ENCODE assay signal across 22 cellular contexts in the genomic region with DNA sequence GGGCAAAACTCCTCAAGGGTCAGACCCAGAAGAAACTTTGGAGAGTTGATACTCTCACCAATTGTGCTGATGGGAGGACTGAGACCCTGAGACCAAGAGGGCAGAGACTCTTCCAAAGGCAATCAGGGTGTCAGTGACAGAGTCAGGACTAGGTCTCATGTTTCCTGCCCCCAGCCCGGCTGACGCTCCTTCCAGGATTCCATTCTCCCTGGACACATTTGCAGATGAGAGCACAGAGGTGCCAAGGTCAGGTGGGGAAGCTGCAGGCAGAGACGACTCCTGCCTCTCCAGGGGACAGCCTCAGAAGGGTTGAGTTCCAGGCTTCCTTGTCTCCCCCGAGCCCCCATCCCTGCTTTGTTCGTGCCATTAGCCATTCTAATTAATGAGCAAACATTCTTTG.
DNase-seq lines count a peak whose midpoint lies in the region; ATAC-seq, FAIRE-seq and TF ChIP-seq lines count a peak whose summit lies in the region.
"Had no signal": no experiment of that assay in that cellular context is flagged by ENCODE, and none has a peak within 500 bp of the region (broad histone marks: within the 10 kb centered on the region; RNA-seq: fewer than 3 reads in every experiment).

No MANE protein-coding gene starts in this region.

- FAIRE-seq in GM19239 (lab: Jason Lieb, UNC), result no peak
- FAIRE-seq: A204.1, D721Med, G401.6, GM12891, H54, HTR-8/SVneo had no signal

- H3K9me3 Mint-ChIP-seq in endodermal cell (no peaks in the 10 kb centered on the region), neural crest cell (no peaks in the 10 kb centered on the region)
- H3K9me3 Mint-ChIP-seq: CD4-positive, CD25-positive, alpha-beta regulatory T cell; HFFc6; IgD-negative memory B cell had no signal

- 79 to 85% methylated on average over 5 of the region's 5 CpGs for WGBS in endodermal cell (ENCODE audit: insufficient coverage in 1 of 2, insufficient read length in 1 of 2), 2 experiments
- 25 to 26% methylated on average over 5 of the region's 5 CpGs for WGBS in body of pancreas, 2 donors

- H3K27ac Mint-ChIP-seq in endodermal cell, result no peak overlapping the region
- peak overlapping the region; percentile 87 for H3K27ac Mint-ChIP-seq in neural crest cell (ENCODE audit: unreplicated experiment)
- H3K27ac Mint-ChIP-seq: CD4-positive, CD25-positive, alpha-beta regulatory T cell; HFFc6; IgD-negative memory B cell had no signal

- H3K27ac ChIP-seq in RWPE2 (ENCODE audit: poor library complexity, severe bottlenecking) (peak overlapping the region; percentile 26), endodermal cell (ENCODE audit: low read depth, low read length) (no peak overlapping the region), body of pancreas (no peak overlapping the region), lower lobe of right lung (no peak overlapping the region)
- H3K27ac ChIP-seq: GM23248 had no signal

- no peak for DNase-seq in RWPE2 (ENCODE audit: low spot score)
- peak; percentile 44 for DNase-seq in endodermal cell
- DNase-seq in neural crest cell (ENCODE audit: low read depth, low spot score), result no peak
- DNase-seq in body of pancreas, result no peak
- no peak for DNase-seq in lower lobe of right lung
- no peak for DNase-seq in stimulated activated CD8-positive, alpha-beta memory T cell treated with anti-CD3 and anti-CD28 coated beads, Interleukin-4, amount 100 ng/mL, for 48 hours
- DNase-seq in GM19239 (ENCODE audit: insufficient read length, low spot score), result no peak
- DNase-seq: ACHN; BE2C; C1 segment of cervical spinal cord; Caco-2; CD4-positive, CD25-positive, alpha-beta regulatory T cell; GM23248; HFFc6 had no signal

- H3K27me3 Mint-ChIP-seq in endodermal cell (ENCODE audit: insufficient read depth) (peaks cover 17% of the 10 kb centered on the region), neural crest cell (ENCODE audit: low read depth) (no peaks in the 10 kb centered on the region)

- intact Hi-C loops in body of pancreas (cut with DNase I), result no loop called here
- intact Hi-C loops in lower lobe of right lung (cut with DNase I), result no loop called here

- H3K27me3 ChIP-seq in RWPE2 (ENCODE audit: insufficient read depth, poor library complexity, severe bottlenecking) (no peaks in the 10 kb centered on the region), endodermal cell (ENCODE audit: control insufficient read depth, insufficient read depth, low read length, poor library complexity, severe bottlenecking) (no peaks in the 10 kb centered on the region), body of pancreas (no peaks in the 10 kb centered on the region), lower lobe of right lung (ENCODE audit: low read depth) (peaks cover 3% of the 10 kb centered on the region)
- H3K27me3 ChIP-seq: BE2C had no signal

- TF ChIP-seq POLR2A in body of pancreas (IDR thresholded peaks at IDR 0.05), result no peak

- H3K4me1 Mint-ChIP-seq in endodermal cell (peaks cover 31% of the 10 kb centered on the region), neural crest cell (peaks cover 12% of the 10 kb centered on the region)
- H3K4me1 Mint-ChIP-seq: CD4-positive, CD25-positive, alpha-beta regulatory T cell; IgD-negative memory B cell had no signal

- H3K9me3 ChIP-seq in RWPE2 (ENCODE audit: severe bottlenecking), result no peaks in the 10 kb centered on the region
- H3K9me3 ChIP-seq in endodermal cell (ENCODE audit: control insufficient read depth, low read length), result no peaks in the 10 kb centered on the region
- H3K9me3 ChIP-seq in body of pancreas, result no peaks in the 10 kb centered on the region
- H3K9me3 ChIP-seq in lower lobe of right lung, result no peaks in the 10 kb centered on the region
- H3K9me3 ChIP-seq: BE2C, Caco-2 had no signal

- TF ChIP-seq CTCF in RWPE2 (IDR thresholded peaks at IDR 0.05; ENCODE audit: poor library complexity, severe bottlenecking) (no peak), endodermal cell (conservative IDR thresholded peaks at IDR 0.05) (no peak), neural crest cell (conservative IDR thresholded peaks at IDR 0.05) (no peak), body of pancreas (IDR thresholded peaks at IDR 0.05) (no peak), lower lobe of right lung (IDR thresholded peaks at IDR 0.05) (no peak)

- ATAC-seq in RWPE2 (ENCODE audit: low read depth) (no peak), body of pancreas (no peak), lower lobe of right lung (no peak)
- ATAC-seq: HCT116 had no signal

- H3K36me3 Mint-ChIP-seq in endodermal cell (ENCODE audit: low read depth) (no peaks in the 10 kb centered on the region), neural crest cell (ENCODE audit: low read depth) (no peaks in the 10 kb centered on the region)
- H3K36me3 Mint-ChIP-seq: CD4-positive, CD25-positive, alpha-beta regulatory T cell; IgD-negative memory B cell had no signal

- H3K36me3 ChIP-seq in RWPE2 (ENCODE audit: low read depth) (no peaks in the 10 kb centered on the region), endodermal cell (ENCODE audit: control insufficient read depth, insufficient read depth, low read length) (no peaks in the 10 kb centered on the region), body of pancreas (replicated peaks in 1 of 2; ENCODE audit: insufficient read depth in 1 of 2, low read depth in 2 of 2) (no peaks in the 10 kb centered on the region), lower lobe of right lung (no peaks in the 10 kb centered on the region)
- H3K36me3 ChIP-seq: BE2C had no signal

- H3K4me3 ChIP-seq in RWPE2 (ENCODE audit: severe bottlenecking) (no peak overlapping the region), endodermal cell (ENCODE audit: low read length) (no peak overlapping the region), body of pancreas (no peak overlapping the region), lower lobe of right lung (no peak overlapping the region)
- H3K4me3 ChIP-seq: GM23248 had no signal

- peaks cover 34% of the 10 kb centered on the region for H3K4me1 ChIP-seq in RWPE2 (ENCODE audit: insufficient read depth, poor library complexity, severe bottlenecking)
- H3K4me1 ChIP-seq in endodermal cell (ENCODE audit: control insufficient read depth, insufficient read depth, low read length), result peaks cover 9% of the 10 kb centered on the region
- H3K4me1 ChIP-seq in body of pancreas, result no peaks in the 10 kb centered on the region
- no peaks in the 10 kb centered on the region for H3K4me1 ChIP-seq in lower lobe of right lung
- H3K4me1 ChIP-seq: BE2C, Caco-2 had no signal

- H3K9ac ChIP-seq in endodermal cell (ENCODE audit: extremely low read depth, low read length, poor library complexity, severe bottlenecking), result no peak overlapping the region
- H3K9ac ChIP-seq: GM23248 had no signal

- no peak overlapping the region for H3K4me3 Mint-ChIP-seq in endodermal cell
- H3K4me3 Mint-ChIP-seq in neural crest cell, result peak overlapping the region; percentile 23
- H3K4me3 Mint-ChIP-seq: CD4-positive, CD25-positive, alpha-beta regulatory T cell; HFFc6 had no signal
